27 cellular contexts compared by ENCODE assay signal in the genomic region with DNA sequence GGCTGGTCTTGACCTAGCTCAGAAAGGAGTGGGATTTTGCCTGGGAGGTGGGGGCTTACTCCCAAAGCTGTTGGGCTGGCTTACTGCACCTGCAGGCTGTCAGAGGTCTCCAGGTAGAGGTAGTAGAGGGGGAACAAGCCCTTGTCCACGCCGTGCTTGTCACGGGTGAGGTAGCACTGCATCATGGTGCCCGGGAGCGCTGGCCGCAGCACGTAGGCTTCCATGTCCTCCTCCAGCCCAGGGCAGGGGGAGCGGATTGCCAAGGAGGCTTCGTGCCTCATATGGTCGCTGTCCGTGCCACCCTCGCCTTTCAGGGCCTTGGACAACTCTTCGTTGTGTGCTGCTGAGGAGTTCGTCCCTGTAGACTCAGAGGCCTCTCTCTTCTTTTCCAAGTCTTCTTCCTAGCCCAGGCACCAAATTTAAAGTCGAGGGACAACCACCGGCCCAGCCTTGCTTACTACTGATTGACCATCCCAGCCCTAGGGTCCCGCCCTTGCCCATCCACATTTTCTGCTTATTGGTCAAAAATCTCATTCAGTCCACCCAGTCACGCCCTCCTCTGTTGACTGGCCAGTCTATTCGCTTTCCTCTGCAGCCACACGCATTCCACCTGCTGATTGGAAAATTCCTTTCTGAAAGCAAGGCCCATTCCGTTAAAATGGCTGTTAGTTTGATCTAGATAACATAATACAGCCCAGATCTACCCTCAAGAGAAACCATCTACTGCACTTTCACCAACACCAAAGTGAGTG. TPM values are rescaled to one million over a fixed set of nuclear protein-coding genes. Genes with fewer than 3 reads are reported as not detected.
"Had no signal": no experiment of that assay in that cellular context is flagged by ENCODE, and none has a peak within 500 bp of the region (broad histone marks: within the 10 kb centered on the region; RNA-seq: fewer than 3 reads in every experiment).

No MANE protein-coding gene starts in this region.

- H3K27ac ChIP-seq: body of pancreas, cardiac muscle cell, heart right ventricle, pancreas, psoas muscle, thyroid gland, upper lobe of right lung had no signal

- H3K27me3 ChIP-seq: body of pancreas, cardiac muscle cell, heart right ventricle, pancreas, thyroid gland, upper lobe of right lung had no signal

- H3K27ac Mint-ChIP-seq: activated CD4-positive, alpha-beta memory T cell treated with anti-CD3 and anti-CD28 coated beads, Interleukin-2, amount 10 ng/mL, durations not matched to agents 7 days and 5 days; activated CD4-positive, alpha-beta T cell treated with anti-CD3 and anti-CD28 coated beads, Interleukin-2, amount 10 ng/mL, durations not matched to agents 24 days and 14 days; activated CD8-positive, alpha-beta memory T cell treated with anti-CD3 and anti-CD28 coated beads, Interleukin-2, amount 10 ng/mL, durations not matched to agents 7 days and 5 days; activated naive CD8-positive, alpha-beta T cell treated with anti-CD3 and anti-CD28 coated beads, Interleukin-2, amount 50 U/mL, for 24 hours; immature natural killer cell had no signal

- H3K4me3 Mint-ChIP-seq: activated CD4-positive, alpha-beta memory T cell treated with anti-CD3 and anti-CD28 coated beads, Interleukin-2, amount 10 ng/mL, durations not matched to agents 7 days and 5 days; activated CD4-positive, alpha-beta T cell treated with anti-CD3 and anti-CD28 coated beads, Interleukin-2, amount 10 ng/mL, durations not matched to agents 24 days and 14 days; activated CD8-positive, alpha-beta memory T cell treated with anti-CD3 and anti-CD28 coated beads, Interleukin-2, amount 10 ng/mL, durations not matched to agents 7 days and 5 days; activated naive CD8-positive, alpha-beta T cell treated with anti-CD3 and anti-CD28 coated beads, Interleukin-2, amount 50 U/mL, for 24 hours; immature natural killer cell; natural killer cell treated with Interleukin-12 subunit alpha and Interleukin-12 subunit beta and Interleukin-15 and Interleukin-18, amount 100 ng/mL, for 72 hours had no signal

- DNase-seq: activated CD4-positive, alpha-beta memory T cell treated with anti-CD3 and anti-CD28 coated beads, Interleukin-2, amount 10 ng/mL, durations not matched to agents 7 days and 5 days; activated CD4-positive, alpha-beta T cell treated with anti-CD3 and anti-CD28 coated beads, Interleukin-2, amount 10 ng/mL, durations not matched to agents 24 days and 14 days; activated CD8-positive, alpha-beta memory T cell treated with anti-CD3 and anti-CD28 coated beads, Interleukin-2, amount 10 ng/mL, durations not matched to agents 7 days and 5 days; activated gamma-delta T cell; activated naive CD4-positive, alpha-beta T cell treated with anti-CD3 and anti-CD28 coated beads, Interleukin-2, amount 50 U/mL, for 16 hours; activated naive CD8-positive, alpha-beta T cell treated with anti-CD3 and anti-CD28 coated beads, Interleukin-2, amount 50 U/mL, for 24 hours; activated T-cell treated with anti-CD3 and anti-CD28 coated beads for 4 hours; body of pancreas; foreskin fibroblast; heart right ventricle; immature natural killer cell; midbrain; psoas muscle; stimulated activated CD4-positive, alpha-beta T cell treated with anti-CD3 and anti-CD28 coated beads, Interleukin-4, amount 100 ng/mL, for 24 hours; stimulated activated naive CD4-positive, alpha-beta T cell treated with Interleukin-2 at 50 U/mL for 16 hours; thyroid gland; upper lobe of right lung had no signal

- H3K9me3 Mint-ChIP-seq: activated CD4-positive, alpha-beta memory T cell treated with anti-CD3 and anti-CD28 coated beads, Interleukin-2, amount 10 ng/mL, durations not matched to agents 7 days and 5 days; activated CD4-positive, alpha-beta T cell treated with anti-CD3 and anti-CD28 coated beads, Interleukin-2, amount 10 ng/mL, durations not matched to agents 24 days and 14 days; activated naive CD8-positive, alpha-beta T cell treated with anti-CD3 and anti-CD28 coated beads, Interleukin-2, amount 50 U/mL, for 24 hours; immature natural killer cell; natural killer cell treated with Interleukin-12 subunit alpha and Interleukin-12 subunit beta and Interleukin-15 and Interleukin-18, amount 100 ng/mL, for 72 hours had no signal

- H3K36me3 ChIP-seq: cardiac muscle cell, heart right ventricle, pancreas, thyroid gland, upper lobe of right lung had no signal

- H3K4me3 ChIP-seq: body of pancreas, cardiac muscle cell, heart right ventricle, pancreas, psoas muscle, thyroid gland, upper lobe of right lung had no signal

- H3K36me3 Mint-ChIP-seq: activated CD8-positive, alpha-beta memory T cell treated with anti-CD3 and anti-CD28 coated beads, Interleukin-2, amount 10 ng/mL, durations not matched to agents 7 days and 5 days; immature natural killer cell; natural killer cell treated with Interleukin-12 subunit alpha and Interleukin-12 subunit beta and Interleukin-15 and Interleukin-18, amount 100 ng/mL, for 72 hours had no signal

- H3K4me1 ChIP-seq: body of pancreas, heart right ventricle, pancreas, psoas muscle, thyroid gland, upper lobe of right lung had no signal

- H3K9me3 ChIP-seq: body of pancreas, heart right ventricle, pancreas, psoas muscle, thyroid gland, upper lobe of right lung had no signal

- H3K4me1 Mint-ChIP-seq: activated CD4-positive, alpha-beta T cell treated with anti-CD3 and anti-CD28 coated beads, Interleukin-2, amount 10 ng/mL, durations not matched to agents 24 days and 14 days; immature natural killer cell had no signal

RNA-seq across cellular contexts. Expression of a gene that starts 10.5 kb away (rescaled TPM):
- total RNA-seq: activated CD4-positive, alpha-beta T cell treated with anti-CD3 and anti-CD28 coated beads, Interleukin-2, amount 10 ng/mL, durations not matched to agents 24 days and 14 days; body of pancreas; chondrocyte; epithelial cell of proximal tubule; kidney epithelial cell; left lobe of liver; natural killer cell treated with Interleukin-12 subunit alpha and Interleukin-12 subunit beta and Interleukin-15 and Interleukin-18, amount 100 ng/mL, for 72 hours; T-helper 2 cell treated with Interferon-gamma antibody and Interleukin-4, amounts not matched to agents 100 ng/mL and 5 ng/mL, for 36 hours; upper lobe of right lung had no signal
- polyA plus RNA-seq: immature natural killer cell, pancreas had no signal

RNA-seq across cellular contexts. Expression of a gene that starts 45.5 kb away (rescaled TPM):
- total RNA-seq: body of pancreas, chondrocyte, lung microvascular endothelial cell, thyroid gland had no signal
- polyA plus RNA-seq: right cardiac atrium had no signal
